ENCODE assay signal across 29 cellular contexts in the genomic region with DNA sequence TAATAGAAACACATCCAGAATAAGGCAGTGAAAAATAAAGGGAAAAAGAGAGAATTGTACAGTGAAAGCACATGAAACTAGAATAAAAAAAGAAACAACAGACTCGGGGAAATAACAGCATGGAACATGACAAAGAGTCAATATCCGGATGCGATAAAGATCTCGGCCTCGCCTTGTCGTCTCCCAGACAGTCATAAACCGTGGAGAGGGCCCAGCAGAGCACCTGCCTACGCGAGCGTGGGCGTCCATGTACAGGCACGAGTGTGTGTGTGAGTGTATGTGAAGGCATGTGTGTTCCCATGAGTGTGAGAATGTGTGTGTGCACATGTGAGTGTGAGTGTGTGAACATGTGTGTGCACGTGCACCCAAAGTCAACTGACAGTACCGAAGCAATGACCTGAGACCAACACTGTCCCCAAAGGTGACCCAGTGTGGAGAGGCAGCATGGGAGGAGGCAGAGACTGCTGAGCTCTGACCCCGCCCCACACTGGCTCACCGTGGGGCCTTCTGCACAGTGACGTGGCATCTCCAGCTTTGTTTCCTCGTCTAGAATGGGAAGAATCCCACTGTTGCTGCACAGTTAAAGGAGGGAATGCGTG.
DNase-seq lines count a peak whose midpoint lies in the region; ATAC-seq, FAIRE-seq and TF ChIP-seq lines count a peak whose summit lies in the region.
"Had no signal": no experiment of that assay in that cellular context is flagged by ENCODE, and none has a peak within 500 bp of the region (broad histone marks: within the 10 kb centered on the region; RNA-seq: fewer than 3 reads in every experiment).

No MANE protein-coding gene starts in this region.

- H3K4me1 ChIP-seq in IMR-90 (ENCODE audit: control insufficient read depth, insufficient read depth, low read length) (no peaks in the 10 kb centered on the region), hepatocyte (ENCODE audit: insufficient read depth) (peaks cover 19% of the 10 kb centered on the region), small intestine (ENCODE audit: control insufficient read depth in 2 of 2, insufficient read depth in 1 of 2, low read depth in 1 of 2, low read length in 1 of 2) (no peaks in the 10 kb centered on the region), SJCRH30 (no peaks in the 10 kb centered on the region)
- H3K4me1 ChIP-seq: psoas muscle, tibial nerve had no signal

- no peak overlapping the region for H2AK9ac ChIP-seq in IMR-90 (replicated peaks; ENCODE audit: low read depth, low read length, poor library complexity)

- DNase-seq in IMR-90 (no peak), SW480 (ENCODE audit: low spot score) (peak; percentile 61), hepatocyte (ENCODE audit: low spot score) (peak; percentile 72), small intestine (peak; percentile 31), SJCRH30 (no peak), NCI-H748 (lab: John Stamatoyannopoulos, UW; ENCODE audit: unreplicated experiment) (no peak), NCI-H128 (lab: John Stamatoyannopoulos, UW; ENCODE audit: unreplicated experiment) (no peak)
- DNase-seq: activated CD4-positive, alpha-beta T cell treated with anti-CD3 and anti-CD28 coated beads, Interleukin-2, amount 10 ng/mL, durations not matched to agents 24 days and 14 days; activated CD8-positive, alpha-beta memory T cell treated with anti-CD3 and anti-CD28 coated beads for 24 hours; endodermal cell; kidney; naive thymus-derived CD4-positive, alpha-beta T cell; NCI-H1417 treated with DMSO at 0.1 percent for 48 hours; NCI-H2081; NCI-H226; NCI-H526 treated with DMSO at 0.1 percent for 48 hours; nucleus accumbens; PC-9; psoas muscle; SIG-M5; stimulated activated CD4-positive, alpha-beta T cell treated with anti-CD3 and anti-CD28 coated beads, Interleukin-4, amount 100 ng/mL, for 24 hours; SW 1271; T-helper 9 cell; WERI-Rb-1 had no signal

- H4K20me1 ChIP-seq in IMR-90 (ENCODE audit: insufficient read depth, low read length) (no peaks in the 10 kb centered on the region), hepatocyte (ENCODE audit: insufficient read depth, poor library complexity, severe bottlenecking) (no peaks in the 10 kb centered on the region)
- H4K20me1 ChIP-seq: BLaER1 treated with 17β-estradiol and CSF1 and Interleukin-3, amounts not matched to agents 10 nM and 100 nM had no signal

- H3K14ac ChIP-seq in IMR-90 (replicated peaks; ENCODE audit: low read depth, low read length), result no peak overlapping the region

- no peak overlapping the region for H3K4me2 ChIP-seq in IMR-90 (ENCODE audit: low read depth, low read length)
- H3K4me2 ChIP-seq in hepatocyte, result no peak overlapping the region
- H3K4me2 ChIP-seq: BLaER1 treated with 17β-estradiol and CSF1 and Interleukin-3, amounts not matched to agents 10 nM and 100 nM; KMS-11; PC-9 had no signal

- TF ChIP-seq POLR2A in IMR-90 (IDR thresholded peaks at IDR 0.05; ENCODE audit: low read depth, low read length), result no peak

- H3K27ac ChIP-seq in IMR-90 (ENCODE audit: insufficient read depth, low read length) (no peak overlapping the region), hepatocyte (peak overlapping the region; percentile 95), small intestine (ENCODE audit: low read depth in 1 of 2, low read length in 1 of 2) (no peak overlapping the region), SJCRH30 (no peak overlapping the region)
- H3K27ac ChIP-seq: BLaER1 treated with 17β-estradiol and CSF1 and Interleukin-3, amounts not matched to agents 10 nM and 100 nM; cardiac muscle cell; KMS-11; PC-9; psoas muscle; tibial nerve; WERI-Rb-1 had no signal

- H2BK15ac ChIP-seq in IMR-90 (ENCODE audit: low read depth, low read length), result no peak overlapping the region

- TF ChIP-seq RAD21 in IMR-90 (IDR thresholded peaks at IDR 0.05; ENCODE audit: low read length), result no peak

- no peaks in the 10 kb centered on the region for H3K79me2 ChIP-seq in hepatocyte

- H2AFZ ChIP-seq in IMR-90 (replicated peaks; ENCODE audit: low read length, poor library complexity) (peak overlapping the region; percentile 32), hepatocyte (no peak overlapping the region)
- H2AFZ ChIP-seq: PC-9 had no signal

- intact Hi-C loops in IMR-90 (cut with micrococcal nuclease), result no loop called here

- H3K18ac ChIP-seq in IMR-90 (ENCODE audit: low read depth, low read length), result no peak overlapping the region

- H3K9me2 ChIP-seq in hepatocyte (replicated peaks; ENCODE audit: insufficient read depth), result no peaks in the 10 kb centered on the region

- no peaks in the 10 kb centered on the region for H3K9me1 ChIP-seq in IMR-90 (ENCODE audit: insufficient read depth, low read length)

- no peak overlapping the region for H2BK5ac ChIP-seq in IMR-90 (ENCODE audit: low read depth, low read length, poor library complexity, severe bottlenecking)

- H4K8ac ChIP-seq in IMR-90 (ENCODE audit: low read depth in 2 of 2, low read length in 2 of 2), result no peak overlapping the region

- no peaks in the 10 kb centered on the region for H3K36me3 ChIP-seq in IMR-90 (ENCODE audit: control insufficient read depth, insufficient read depth, low read length)
- H3K36me3 ChIP-seq in hepatocyte (replicated peaks; ENCODE audit: insufficient read depth, low read depth), result no peaks in the 10 kb centered on the region
- H3K36me3 ChIP-seq in small intestine (ENCODE audit: control insufficient read depth in 2 of 2, insufficient read depth in 2 of 2, low read length in 2 of 2), result no peaks in the 10 kb centered on the region
- no peaks in the 10 kb centered on the region for H3K36me3 ChIP-seq in SJCRH30
- H3K36me3 ChIP-seq: BLaER1 treated with 17β-estradiol and CSF1 and Interleukin-3, amounts not matched to agents 10 nM and 100 nM; cardiac muscle cell; tibial nerve; WERI-Rb-1 had no signal

- TF ChIP-seq CTCF in IMR-90 (conservative IDR thresholded peaks at IDR 0.05; ENCODE audit: low read depth, low read length) (no peak), hepatocyte (IDR thresholded peaks at IDR 0.05; ENCODE audit: poor library complexity) (no peak)

- no peak overlapping the region for H2BK120ac ChIP-seq in IMR-90 (ENCODE audit: low read depth, low read length)

- no peak overlapping the region for H3K4ac ChIP-seq in IMR-90 (ENCODE audit: low read depth, low read length)

- no peak for FAIRE-seq in small intestine (lab: Jason Lieb, UNC)
- FAIRE-seq: kidney had no signal

- no peak overlapping the region for H2BK20ac ChIP-seq in IMR-90 (ENCODE audit: low read depth, low read length)

- no TSS peak for BruUV-seq in IMR-90 (replicated peaks; lab: Mats Ljungman, UMichigan)

- CTCF ChIA-PET in IMR-90 (lab: Yijun Ruan, JAX), result no interaction called here

- WGBS in IMR-90 (ENCODE audit: extremely low coverage in 2 of 2, insufficient read length in 1 of 2), 2 experiments, result 67% methylated on average over 12 of the region's 19 CpGs; no CpG with 5 or more reads in 1 of the 2 experiments
- 61% methylated on average over 18 of the region's 19 CpGs for WGBS in hepatocyte (ENCODE audit: low lambda C conversion rate, missing lambda C conversion rate)
- 21 to 59% (median 42%) methylated on average over 19 of the region's 19 CpGs for WGBS in small intestine, 3 donors

- peaks cover 48% of the 10 kb centered on the region for H3K9me3 ChIP-seq in IMR-90 (ENCODE audit: control insufficient read depth, insufficient read depth, low read length)
- no peaks in the 10 kb centered on the region for H3K9me3 ChIP-seq in hepatocyte (ENCODE audit: low read depth)
- no peaks in the 10 kb centered on the region for H3K9me3 ChIP-seq in small intestine (ENCODE audit: control insufficient read depth, low read depth)
- no peaks in the 10 kb centered on the region for H3K9me3 ChIP-seq in SJCRH30 (replicated peaks)
- H3K9me3 ChIP-seq: psoas muscle, tibial nerve had no signal

- in situ Hi-C loops in IMR-90 (cut with MboI; ENCODE audit: low sequenced_read_pairs), result no loop called here

- no peaks in the 10 kb centered on the region for H3K79me1 ChIP-seq in IMR-90 (ENCODE audit: low read depth in 1 of 2, low read length in 2 of 2)

- H3K56ac ChIP-seq in IMR-90 (ENCODE audit: extremely low read depth, insufficient read depth, low read length), result no peak overlapping the region

- dilution Hi-C loops in IMR-90 (cut with HindIII; ENCODE audit: low sequenced_read_pairs, unreplicated experiment), result no loop called here

- POLR2A ChIA-PET in IMR-90 (lab: Charles Lee; ENCODE audit: unreplicated experiment), result no interaction called here

- no peak overlapping the region for H3K23ac ChIP-seq in IMR-90 (ENCODE audit: low read depth, low read length)

- no peak overlapping the region for H2AK5ac ChIP-seq in IMR-90 (ENCODE audit: low read depth, low read length)

- H3K27me3 ChIP-seq in IMR-90 (ENCODE audit: control insufficient read depth, insufficient read depth, low read length) (no peaks in the 10 kb centered on the region), hepatocyte (peaks cover 4% of the 10 kb centered on the region), small intestine (ENCODE audit: control insufficient read depth in 2 of 2, insufficient read depth in 2 of 2, low read length in 2 of 2) (no peaks in the 10 kb centered on the region), SJCRH30 (peaks cover 54% of the 10 kb centered on the region)
- H3K27me3 ChIP-seq: BLaER1 treated with 17β-estradiol and CSF1 and Interleukin-3, amounts not matched to agents 10 nM and 100 nM; cardiac muscle cell; tibial nerve had no signal

- H4K91ac ChIP-seq in IMR-90 (ENCODE audit: insufficient read depth, low read depth, low read length), result no peak overlapping the region

- no peak for ATAC-seq in IMR-90 (ENCODE audit: low read depth)
- ATAC-seq: esophagus mucosa; naive thymus-derived CD4-positive, alpha-beta T cell; psoas muscle had no signal

- H3K4me3 ChIP-seq in IMR-90 (ENCODE audit: insufficient read depth, low read depth, low read length) (no peak overlapping the region), hepatocyte (no peak overlapping the region), small intestine (ENCODE audit: low read depth in 1 of 2, low read length in 2 of 2) (no peak overlapping the region), SJCRH30 (no peak overlapping the region)
- H3K4me3 ChIP-seq: BLaER1 treated with 17β-estradiol and CSF1 and Interleukin-3, amounts not matched to agents 10 nM and 100 nM; cardiac muscle cell; PC-9; psoas muscle; tibial nerve had no signal

- no peak overlapping the region for H4K5ac ChIP-seq in IMR-90 (ENCODE audit: low read depth, low read length)

- no peak overlapping the region for H3K9ac ChIP-seq in IMR-90 (ENCODE audit: low read depth, low read length)
- H3K9ac ChIP-seq: BLaER1 treated with 17β-estradiol and CSF1 and Interleukin-3, amounts not matched to agents 10 nM and 100 nM; KMS-11 had no signal

TF ChIP-seq in IMR-90, 13 proteins besides CTCF, POLR2A, EP300 and RAD21:
- TF ChIP-seq BHLHE40 (IDR thresholded peaks at IDR 0.05; ENCODE audit: low read depth, low read length) (no peak), SMC3 (IDR thresholded peaks at IDR 0.05; ENCODE audit: low read depth, low read length) (no peak)

Comparison
In these comparisons a context has a peak if more than half of its experiments do, and no peak if none do; other contexts are left out.
1. DNase-seq: peak in SW480 (single experiment), hepatocyte (single experiment) and small intestine (single experiment); none in IMR-90 (single experiment), SJCRH30 (0 of 2), NCI-H748 (single experiment) and NCI-H128 (single experiment).